21 cellular contexts compared by ENCODE assay signal in genomic region chr1:94314222-94314858, GRCh38.
DNase-seq lines count a peak whose midpoint lies in the region; ATAC-seq, FAIRE-seq and TF ChIP-seq lines count a peak whose summit lies in the region.
"Had no signal": no experiment of that assay in that cellular context is flagged by ENCODE, and none has a peak within 500 bp of the region (broad histone marks: within the 10 kb centered on the region; RNA-seq: fewer than 3 reads in every experiment).

No MANE protein-coding gene starts in this region.

- no peaks in the 10 kb centered on the region for H3K27me3 Mint-ChIP-seq in Caco-2 (ENCODE audit: insufficient read depth, unreplicated experiment)

- no peak for TF ChIP-seq EP300 in suprapubic skin (IDR thresholded peaks at IDR 0.05)

- CTCF ChIA-PET in Caco-2 (lab: Charles Lee) = interaction anchor here (0.6 kb wide), 1 partner anchor 22 kb away, joined by 3 read pairs; no protein-coding TSS in a partner anchor

- FAIRE-seq in RCC 7860 (lab: Jason Lieb, UNC) (peak; percentile 81), pancreas (lab: Jason Lieb, UNC) (no peak)
- FAIRE-seq: H54 had no signal

- in situ Hi-C loops in KBM-7 (cut with MboI; ENCODE audit: low pct_unique_long_range_greater_than_20kb, low sequenced_read_pairs) = no loop called here

- peak overlapping the region; percentile 53 for H3K4me3 Mint-ChIP-seq in Caco-2 (ENCODE audit: unreplicated experiment)
- H3K4me3 Mint-ChIP-seq: CD8-positive, alpha-beta memory T cell had no signal

- no peaks in the 10 kb centered on the region for H3K27me3 ChIP-seq in Caco-2 (replicated peaks; ENCODE audit: control insufficient read depth, insufficient read depth, low read length)
- H3K27me3 ChIP-seq in pancreas = no peaks in the 10 kb centered on the region
- peaks cover 0 to 4% (median 0%) of the 10 kb centered on the region in 45 donors for H3K27me3 ChIP-seq in dorsolateral prefrontal cortex
- H3K27me3 ChIP-seq in suprapubic skin = no peaks in the 10 kb centered on the region
- H3K27me3 ChIP-seq: BLaER1 treated with 17β-estradiol and CSF1 and Interleukin-3, amounts not matched to agents 10 nM and 100 nM; MG63; SJCRH30 had no signal

- no peak for TF ChIP-seq CTCF in Caco-2 (IDR thresholded peaks at IDR 0.05; ENCODE audit: insufficient read depth in 1 of 2, low read depth in 1 of 2, low read length in 1 of 2, severe bottlenecking in 1 of 2, unreplicated experiment in 1 of 2)
- no peak for TF ChIP-seq CTCF in pancreas (IDR thresholded peaks at IDR 0.05)
- TF ChIP-seq CTCF in dorsolateral prefrontal cortex (IDR thresholded peaks at IDR 0.05 in 54 of 56, conservative IDR thresholded peaks at IDR 0.05 in 2 of 56; ENCODE audit: low read depth in 1 of 56, partially characterized antibody in 56 of 56) = no peak
- no peak for TF ChIP-seq CTCF in suprapubic skin (IDR thresholded peaks at IDR 0.05)

- BruUV-seq in Caco-2 (replicated peaks; lab: Mats Ljungman, UMichigan) = TSS peak; percentile 43

- H3K4me1 Mint-ChIP-seq in Caco-2 (ENCODE audit: low read depth, unreplicated experiment) = peaks cover 28% of the 10 kb centered on the region
- H3K4me1 Mint-ChIP-seq: CD8-positive, alpha-beta memory T cell had no signal

- H3K36me3 ChIP-seq in Caco-2 (ENCODE audit: control insufficient read depth, insufficient read depth, low read length) (no peaks in the 10 kb centered on the region), pancreas (no peaks in the 10 kb centered on the region), suprapubic skin (no peaks in the 10 kb centered on the region)
- H3K36me3 ChIP-seq: BLaER1 treated with 17β-estradiol and CSF1 and Interleukin-3, amounts not matched to agents 10 nM and 100 nM; MG63; SJCRH30 had no signal

- intact Hi-C loops in Caco-2 (cut with micrococcal nuclease; ENCODE audit: unreplicated experiment) = loop anchor here (2.0 kb wide), 1 partner anchor 68 kb away; no protein-coding TSS in a partner anchor
- intact Hi-C loops in pancreas (cut with DNase I) = no loop called here
- intact Hi-C loops in dorsolateral prefrontal cortex (cut with DNase I) = no loop called here

- H3K9me3 ChIP-seq in Caco-2 (no peaks in the 10 kb centered on the region), pancreas (no peaks in the 10 kb centered on the region), suprapubic skin (no peaks in the 10 kb centered on the region)
- H3K9me3 ChIP-seq: BLaER1 treated with 17β-estradiol and CSF1 and Interleukin-3, amounts not matched to agents 10 nM and 100 nM; MG63; SJCRH30 had no signal

- H3K27ac Mint-ChIP-seq in Caco-2 (ENCODE audit: unreplicated experiment) = no peak overlapping the region
- H3K27ac Mint-ChIP-seq: CD8-positive, alpha-beta memory T cell had no signal

- WGBS in pancreas, 2 donors = 44 to 46% methylated on average over 2 of the region's 2 CpGs
- 91% methylated on average over 2 of the region's 2 CpGs for WGBS in suprapubic skin

- H3K4me3 ChIP-seq in Caco-2 (ENCODE audit: low read depth, low read length) (no peak overlapping the region), pancreas (no peak overlapping the region), dorsolateral prefrontal cortex (no peak overlapping the region), suprapubic skin (no peak overlapping the region)
- H3K4me3 ChIP-seq: BLaER1 treated with 17β-estradiol and CSF1 and Interleukin-3, amounts not matched to agents 10 nM and 100 nM; MG63; SJCRH30 had no signal

- no peaks in the 10 kb centered on the region for H3K36me3 Mint-ChIP-seq in Caco-2 (ENCODE audit: insufficient read depth, unreplicated experiment)
- H3K36me3 Mint-ChIP-seq: CD8-positive, alpha-beta memory T cell had no signal

- peak; percentile 39 to 63 (median 50) for ATAC-seq in pancreas

- H3K27ac ChIP-seq in pancreas (peak overlapping the region in 3 of 4 donors; percentile 13 to 72 (median 63)), dorsolateral prefrontal cortex (no peak overlapping the region), suprapubic skin (no peak overlapping the region)
- H3K27ac ChIP-seq: BLaER1 treated with 17β-estradiol and CSF1 and Interleukin-3, amounts not matched to agents 10 nM and 100 nM; SJCRH30 had no signal

- POLR2A ChIA-PET in Caco-2 (lab: Charles Lee) = no interaction called here

- no peaks in the 10 kb centered on the region for H3K9me3 Mint-ChIP-seq in Caco-2 (ENCODE audit: unreplicated experiment)

- H3K4me1 ChIP-seq in Caco-2 = peaks cover 78% of the 10 kb centered on the region
- H3K4me1 ChIP-seq in pancreas = peaks cover 0 to 31% (median 19%) of the 10 kb centered on the region in 3 donors
- no peaks in the 10 kb centered on the region for H3K4me1 ChIP-seq in suprapubic skin
- H3K4me1 ChIP-seq: BLaER1 treated with 17β-estradiol and CSF1 and Interleukin-3, amounts not matched to agents 10 nM and 100 nM; SJCRH30 had no signal

- no peak for TF ChIP-seq POLR2A in suprapubic skin (IDR thresholded peaks at IDR 0.05)

- no peak for DNase-seq in Caco-2
- peak; percentile 40 for DNase-seq in RCC 7860 (ENCODE audit: low spot score)
- peak; percentile 58 for DNase-seq in kidney tubule cell (ENCODE audit: low spot score)
- DNase-seq in pancreas = no peak
- DNase-seq in dorsolateral prefrontal cortex = no peak
- no peak for DNase-seq in suprapubic skin (ENCODE audit: low spot score in 2 of 2)
- no peak for DNase-seq in KBM-7
- no peak for DNase-seq in DMS114 treated with DMSO at 0.1 percent for 48 hours (lab: John Stamatoyannopoulos, UW; ENCODE audit: unreplicated experiment)
- DNase-seq: CD8-positive, alpha-beta memory T cell; DMS153; Karpas-422; MG63; NCI-H1092; NCI-H1694 treated with DMSO at 0.1 percent for 48 hours; NCI-H2107; NCI-H226; NCI-H526 treated with DMSO at 0.1 percent for 48 hours; RPMI8226; SJCRH30 had no signal

Comparison
In these comparisons a context has a peak if more than half of its experiments do, and no peak if none do; other contexts are left out.
1. DNase-seq: peak in RCC 7860 (single experiment) and kidney tubule cell (single experiment); none in Caco-2 (0 of 2), pancreas (0 of 6), dorsolateral prefrontal cortex (0 of 10), suprapubic skin (0 of 2), KBM-7 (single experiment) and DMS114 treated with DMSO at 0.1 percent for 48 hours (single experiment).
2. H3K27ac ChIP-seq: peak in pancreas (3 of 4); none in dorsolateral prefrontal cortex (0 of 59) and suprapubic skin (single experiment).